1 cellular context compared by ENCODE assay signal in the genomic region with DNA sequence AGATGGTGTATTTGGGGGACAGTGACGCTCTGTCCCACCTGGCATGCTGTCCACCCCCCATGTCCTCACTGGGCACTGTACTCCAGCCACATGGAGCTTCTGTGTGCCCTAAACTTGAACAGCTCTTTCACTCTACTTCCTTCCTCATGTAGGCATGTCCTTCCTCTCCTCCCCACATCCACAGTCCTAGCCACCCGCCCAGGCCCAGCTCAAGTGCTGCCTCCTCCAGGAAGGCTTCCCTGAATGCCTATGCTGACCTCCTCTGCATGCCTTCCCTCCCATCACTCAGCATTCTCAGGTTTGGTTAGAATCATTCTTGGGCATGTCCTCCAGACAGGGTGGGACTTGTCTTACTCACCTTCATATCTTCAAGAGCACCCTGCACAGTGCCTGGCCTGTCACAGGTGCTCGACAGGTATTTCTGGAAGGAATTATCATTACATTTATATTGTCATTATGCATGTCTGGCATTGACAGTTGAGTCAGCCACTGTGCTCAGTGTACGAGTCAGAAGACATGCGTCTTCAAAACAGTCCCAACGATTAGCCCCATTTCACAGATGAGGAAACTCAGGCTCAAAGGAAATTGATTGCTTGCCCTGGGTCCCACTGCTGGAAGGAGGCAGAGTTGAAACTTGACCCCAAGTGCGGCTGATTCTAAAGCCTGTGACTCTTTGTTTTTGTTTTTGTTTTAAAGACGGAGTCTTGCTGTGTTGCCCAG.
TF ChIP-seq lines count a peak whose summit lies in the region.

No MANE protein-coding gene starts in this region.

TF ChIP-seq in K562, 482 proteins besides CTCF, POLR2A, EP300 and RAD21 (continued from another document and continues in another):
- TF ChIP-seq, protein P1, sequence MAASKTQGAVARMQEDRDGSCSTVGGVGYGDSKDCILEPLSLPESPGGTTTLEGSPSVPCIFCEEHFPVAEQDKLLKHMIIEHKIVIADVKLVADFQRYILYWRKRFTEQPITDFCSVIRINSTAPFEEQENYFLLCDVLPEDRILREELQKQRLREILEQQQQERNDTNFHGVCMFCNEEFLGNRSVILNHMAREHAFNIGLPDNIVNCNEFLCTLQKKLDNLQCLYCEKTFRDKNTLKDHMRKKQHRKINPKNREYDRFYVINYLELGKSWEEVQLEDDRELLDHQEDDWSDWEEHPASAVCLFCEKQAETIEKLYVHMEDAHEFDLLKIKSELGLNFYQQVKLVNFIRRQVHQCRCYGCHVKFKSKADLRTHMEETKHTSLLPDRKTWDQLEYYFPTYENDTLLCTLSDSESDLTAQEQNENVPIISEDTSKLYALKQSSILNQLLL (CRISPR knock-in tag; IDR thresholded peaks at IDR 0.05; ENCODE audit: borderline replicate concordance), result no peak
- TF ChIP-seq, protein P2, sequence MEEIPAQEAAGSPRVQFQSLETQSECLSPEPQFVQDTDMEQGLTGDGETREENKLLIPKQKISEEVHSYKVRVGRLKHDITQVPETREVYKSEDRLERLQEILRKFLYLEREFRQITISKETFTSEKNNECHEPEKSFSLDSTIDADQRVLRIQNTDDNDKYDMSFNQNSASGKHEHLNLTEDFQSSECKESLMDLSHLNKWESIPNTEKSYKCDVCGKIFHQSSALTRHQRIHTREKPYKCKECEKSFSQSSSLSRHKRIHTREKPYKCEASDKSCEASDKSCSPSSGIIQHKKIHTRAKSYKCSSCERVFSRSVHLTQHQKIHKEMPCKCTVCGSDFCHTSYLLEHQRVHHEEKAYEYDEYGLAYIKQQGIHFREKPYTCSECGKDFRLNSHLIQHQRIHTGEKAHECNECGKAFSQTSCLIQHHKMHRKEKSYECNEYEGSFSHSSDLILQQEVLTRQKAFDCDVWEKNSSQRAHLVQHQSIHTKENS (CRISPR knock-in tag; IDR thresholded peaks at IDR 0.05), result no peak
- TF ChIP-seq JUN (IDR thresholded peaks at IDR 0.05; ENCODE audit: borderline replicate concordance, low read depth, low read length), result no peak
- TF ChIP-seq JUN (CRISPR knock-in tag; IDR thresholded peaks at IDR 0.05; ENCODE audit: borderline replicate concordance), result no peak
- TF ChIP-seq, protein P3, sequence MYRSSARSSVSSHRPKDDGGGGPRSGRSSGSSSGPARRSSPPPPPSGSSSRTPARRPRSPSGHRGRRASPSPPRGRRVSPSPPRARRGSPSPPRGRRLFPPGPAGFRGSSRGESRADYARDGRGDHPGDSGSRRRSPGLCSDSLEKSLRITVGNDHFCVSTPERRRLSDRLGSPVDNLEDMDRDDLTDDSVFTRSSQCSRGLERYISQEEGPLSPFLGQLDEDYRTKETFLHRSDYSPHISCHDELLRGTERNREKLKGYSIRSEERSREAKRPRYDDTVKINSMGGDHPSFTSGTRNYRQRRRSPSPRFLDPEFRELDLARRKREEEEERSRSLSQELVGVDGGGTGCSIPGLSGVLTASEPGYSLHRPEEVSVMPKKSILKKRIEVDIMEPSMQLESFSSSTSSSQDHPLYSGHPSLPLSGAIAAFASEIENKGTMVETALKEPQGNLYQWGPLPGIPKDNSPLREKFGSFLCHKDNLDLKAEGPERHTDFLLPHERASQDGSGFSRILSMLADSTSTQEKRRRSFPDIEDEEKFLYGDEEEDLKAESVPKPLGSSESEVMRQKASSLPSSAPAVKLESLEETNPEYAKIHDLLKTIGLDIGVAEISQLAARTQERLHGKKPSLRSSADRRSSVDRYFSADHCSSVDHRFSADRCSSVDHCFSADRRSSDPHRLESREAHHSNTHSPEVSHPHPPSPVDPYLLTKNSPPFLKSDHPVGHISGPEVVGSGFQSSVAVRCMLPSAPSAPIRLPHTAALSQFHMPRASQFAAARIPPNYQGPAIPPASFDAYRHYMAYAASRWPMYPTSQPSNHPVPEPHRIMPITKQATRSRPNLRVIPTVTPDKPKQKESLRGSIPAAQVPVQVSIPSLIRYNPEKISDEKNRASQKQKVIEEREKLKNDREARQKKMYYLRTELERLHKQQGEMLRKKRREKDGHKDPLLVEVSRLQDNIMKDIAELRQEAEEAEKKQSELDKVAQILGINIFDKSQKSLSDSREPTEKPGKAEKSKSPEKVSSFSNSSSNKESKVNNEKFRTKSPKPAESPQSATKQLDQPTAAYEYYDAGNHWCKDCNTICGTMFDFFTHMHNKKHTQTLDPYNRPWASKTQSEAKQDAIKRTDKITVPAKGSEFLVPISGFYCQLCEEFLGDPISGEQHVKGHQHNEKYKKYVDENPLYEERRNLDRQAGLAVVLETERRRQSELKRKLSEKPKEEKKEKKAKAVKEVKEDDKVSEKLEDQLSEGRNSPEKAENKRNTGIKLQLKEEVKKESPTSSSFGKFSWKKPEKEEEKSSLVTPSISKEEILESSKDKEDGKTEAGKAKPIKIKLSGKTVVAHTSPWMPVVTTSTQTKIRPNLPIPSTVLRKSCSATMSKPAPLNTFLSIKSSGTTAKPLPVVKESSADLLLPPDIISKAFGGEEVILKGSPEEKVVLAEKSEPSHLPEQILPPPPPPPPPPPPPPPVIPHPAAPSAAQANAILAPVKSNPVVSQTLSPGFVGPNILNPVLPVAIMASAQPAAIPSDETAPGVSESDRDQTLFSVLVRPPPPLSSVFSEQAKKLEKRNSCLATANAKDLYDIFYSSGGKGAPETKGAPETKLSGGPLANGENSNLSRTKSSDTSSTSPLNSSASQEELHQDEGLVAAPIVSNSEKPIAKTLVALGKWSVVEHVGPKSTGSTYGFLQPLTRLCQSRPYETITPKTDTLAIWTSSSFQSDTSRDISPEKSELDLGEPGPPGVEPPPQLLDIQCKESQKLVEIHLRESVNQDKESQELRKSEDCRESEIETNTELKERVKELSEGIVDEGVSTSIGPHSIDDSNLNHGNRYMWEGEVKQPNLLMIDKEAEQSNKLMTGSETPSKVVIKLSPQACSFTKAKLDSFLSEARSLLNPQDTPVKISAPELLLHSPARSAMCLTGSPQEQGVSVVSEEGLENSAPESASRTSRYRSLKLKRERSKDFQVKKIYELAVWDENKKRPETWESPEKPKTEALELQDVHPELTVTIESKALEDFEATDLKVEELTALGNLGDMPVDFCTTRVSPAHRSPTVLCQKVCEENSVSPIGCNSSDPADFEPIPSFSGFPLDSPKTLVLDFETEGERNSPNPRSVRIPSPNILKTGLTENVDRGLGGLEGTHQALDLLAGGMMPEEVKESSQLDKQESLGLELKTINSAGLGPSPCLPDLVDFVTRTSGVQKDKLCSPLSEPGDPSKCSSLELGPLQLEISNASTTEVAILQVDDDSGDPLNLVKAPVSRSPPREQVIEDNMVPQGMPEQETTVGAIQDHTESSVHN (IDR thresholded peaks at IDR 0.05; ENCODE audit: borderline replicate concordance in 1 of 2, low read depth in 1 of 2), result no peak
- peak; percentile 26 for TF ChIP-seq CHD4 (IDR thresholded peaks at IDR 0.05; ENCODE audit: insufficient read depth, insufficient replicate concordance, low read depth, low read length, poor library complexity, severe bottlenecking)
- TF ChIP-seq SRSF1 (IDR thresholded peaks at IDR 0.05; ENCODE audit: low read depth, low read length), result no peak
- TF ChIP-seq, protein P4, sequence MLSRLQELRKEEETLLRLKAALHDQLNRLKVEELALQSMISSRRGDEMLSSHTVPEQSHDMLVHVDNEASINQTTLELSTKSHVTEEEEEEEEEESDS (CRISPR knock-in tag; IDR thresholded peaks at IDR 0.05), result no peak
- TF ChIP-seq, protein P5, sequence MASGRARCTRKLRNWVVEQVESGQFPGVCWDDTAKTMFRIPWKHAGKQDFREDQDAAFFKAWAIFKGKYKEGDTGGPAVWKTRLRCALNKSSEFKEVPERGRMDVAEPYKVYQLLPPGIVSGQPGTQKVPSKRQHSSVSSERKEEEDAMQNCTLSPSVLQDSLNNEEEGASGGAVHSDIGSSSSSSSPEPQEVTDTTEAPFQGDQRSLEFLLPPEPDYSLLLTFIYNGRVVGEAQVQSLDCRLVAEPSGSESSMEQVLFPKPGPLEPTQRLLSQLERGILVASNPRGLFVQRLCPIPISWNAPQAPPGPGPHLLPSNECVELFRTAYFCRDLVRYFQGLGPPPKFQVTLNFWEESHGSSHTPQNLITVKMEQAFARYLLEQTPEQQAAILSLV (tag; IDR thresholded peaks at IDR 0.05), result no peak
- TF ChIP-seq, protein P6, sequence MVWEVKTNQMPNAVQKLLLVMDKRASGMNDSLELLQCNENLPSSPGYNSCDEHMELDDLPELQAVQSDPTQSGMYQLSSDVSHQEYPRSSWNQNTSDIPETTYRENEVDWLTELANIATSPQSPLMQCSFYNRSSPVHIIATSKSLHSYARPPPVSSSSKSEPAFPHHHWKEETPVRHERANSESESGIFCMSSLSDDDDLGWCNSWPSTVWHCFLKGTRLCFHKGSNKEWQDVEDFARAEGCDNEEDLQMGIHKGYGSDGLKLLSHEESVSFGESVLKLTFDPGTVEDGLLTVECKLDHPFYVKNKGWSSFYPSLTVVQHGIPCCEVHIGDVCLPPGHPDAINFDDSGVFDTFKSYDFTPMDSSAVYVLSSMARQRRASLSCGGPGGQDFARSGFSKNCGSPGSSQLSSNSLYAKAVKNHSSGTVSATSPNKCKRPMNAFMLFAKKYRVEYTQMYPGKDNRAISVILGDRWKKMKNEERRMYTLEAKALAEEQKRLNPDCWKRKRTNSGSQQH (CRISPR knock-in tag; IDR thresholded peaks at IDR 0.05), result no peak
- no peak for TF ChIP-seq PPARD (CRISPR knock-in tag; IDR thresholded peaks at IDR 0.05)
- no peak for TF ChIP-seq CEBPB (tag; IDR thresholded peaks at IDR 0.05)
- no peak for TF ChIP-seq YBX1 (IDR thresholded peaks at IDR 0.05)
- TF ChIP-seq, protein P7, sequence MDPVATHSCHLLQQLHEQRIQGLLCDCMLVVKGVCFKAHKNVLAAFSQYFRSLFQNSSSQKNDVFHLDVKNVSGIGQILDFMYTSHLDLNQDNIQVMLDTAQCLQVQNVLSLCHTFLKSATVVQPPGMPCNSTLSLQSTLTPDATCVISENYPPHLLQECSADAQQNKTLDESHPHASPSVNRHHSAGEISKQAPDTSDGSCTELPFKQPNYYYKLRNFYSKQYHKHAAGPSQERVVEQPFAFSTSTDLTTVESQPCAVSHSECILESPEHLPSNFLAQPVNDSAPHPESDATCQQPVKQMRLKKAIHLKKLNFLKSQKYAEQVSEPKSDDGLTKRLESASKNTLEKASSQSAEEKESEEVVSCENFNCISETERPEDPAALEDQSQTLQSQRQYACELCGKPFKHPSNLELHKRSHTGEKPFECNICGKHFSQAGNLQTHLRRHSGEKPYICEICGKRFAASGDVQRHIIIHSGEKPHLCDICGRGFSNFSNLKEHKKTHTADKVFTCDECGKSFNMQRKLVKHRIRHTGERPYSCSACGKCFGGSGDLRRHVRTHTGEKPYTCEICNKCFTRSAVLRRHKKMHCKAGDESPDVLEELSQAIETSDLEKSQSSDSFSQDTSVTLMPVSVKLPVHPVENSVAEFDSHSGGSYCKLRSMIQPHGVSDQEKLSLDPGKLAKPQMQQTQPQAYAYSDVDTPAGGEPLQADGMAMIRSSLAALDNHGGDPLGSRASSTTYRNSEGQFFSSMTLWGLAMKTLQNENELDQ (CRISPR knock-in tag; IDR thresholded peaks at IDR 0.05; ENCODE audit: borderline replicate concordance), result no peak
- peak; percentile 28; the same call in 1 of the 2 replicates for TF ChIP-seq ADNP (tag; IDR thresholded peaks at IDR 0.05)
- TF ChIP-seq POLR3A (IDR thresholded peaks at IDR 0.05; ENCODE audit: borderline replicate concordance, extremely low read depth, insufficient read depth, insufficient read length), result no peak
- no peak for TF ChIP-seq MTA3 (IDR thresholded peaks at IDR 0.05; ENCODE audit: borderline replicate concordance)
- no peak for TF ChIP-seq HEY1 (CRISPR knock-in tag; IDR thresholded peaks at IDR 0.05; ENCODE audit: borderline replicate concordance)
- TF ChIP-seq HCFC1 (IDR thresholded peaks at IDR 0.05; ENCODE audit: low read depth, low read length), result no peak
- TF ChIP-seq, protein P8, sequence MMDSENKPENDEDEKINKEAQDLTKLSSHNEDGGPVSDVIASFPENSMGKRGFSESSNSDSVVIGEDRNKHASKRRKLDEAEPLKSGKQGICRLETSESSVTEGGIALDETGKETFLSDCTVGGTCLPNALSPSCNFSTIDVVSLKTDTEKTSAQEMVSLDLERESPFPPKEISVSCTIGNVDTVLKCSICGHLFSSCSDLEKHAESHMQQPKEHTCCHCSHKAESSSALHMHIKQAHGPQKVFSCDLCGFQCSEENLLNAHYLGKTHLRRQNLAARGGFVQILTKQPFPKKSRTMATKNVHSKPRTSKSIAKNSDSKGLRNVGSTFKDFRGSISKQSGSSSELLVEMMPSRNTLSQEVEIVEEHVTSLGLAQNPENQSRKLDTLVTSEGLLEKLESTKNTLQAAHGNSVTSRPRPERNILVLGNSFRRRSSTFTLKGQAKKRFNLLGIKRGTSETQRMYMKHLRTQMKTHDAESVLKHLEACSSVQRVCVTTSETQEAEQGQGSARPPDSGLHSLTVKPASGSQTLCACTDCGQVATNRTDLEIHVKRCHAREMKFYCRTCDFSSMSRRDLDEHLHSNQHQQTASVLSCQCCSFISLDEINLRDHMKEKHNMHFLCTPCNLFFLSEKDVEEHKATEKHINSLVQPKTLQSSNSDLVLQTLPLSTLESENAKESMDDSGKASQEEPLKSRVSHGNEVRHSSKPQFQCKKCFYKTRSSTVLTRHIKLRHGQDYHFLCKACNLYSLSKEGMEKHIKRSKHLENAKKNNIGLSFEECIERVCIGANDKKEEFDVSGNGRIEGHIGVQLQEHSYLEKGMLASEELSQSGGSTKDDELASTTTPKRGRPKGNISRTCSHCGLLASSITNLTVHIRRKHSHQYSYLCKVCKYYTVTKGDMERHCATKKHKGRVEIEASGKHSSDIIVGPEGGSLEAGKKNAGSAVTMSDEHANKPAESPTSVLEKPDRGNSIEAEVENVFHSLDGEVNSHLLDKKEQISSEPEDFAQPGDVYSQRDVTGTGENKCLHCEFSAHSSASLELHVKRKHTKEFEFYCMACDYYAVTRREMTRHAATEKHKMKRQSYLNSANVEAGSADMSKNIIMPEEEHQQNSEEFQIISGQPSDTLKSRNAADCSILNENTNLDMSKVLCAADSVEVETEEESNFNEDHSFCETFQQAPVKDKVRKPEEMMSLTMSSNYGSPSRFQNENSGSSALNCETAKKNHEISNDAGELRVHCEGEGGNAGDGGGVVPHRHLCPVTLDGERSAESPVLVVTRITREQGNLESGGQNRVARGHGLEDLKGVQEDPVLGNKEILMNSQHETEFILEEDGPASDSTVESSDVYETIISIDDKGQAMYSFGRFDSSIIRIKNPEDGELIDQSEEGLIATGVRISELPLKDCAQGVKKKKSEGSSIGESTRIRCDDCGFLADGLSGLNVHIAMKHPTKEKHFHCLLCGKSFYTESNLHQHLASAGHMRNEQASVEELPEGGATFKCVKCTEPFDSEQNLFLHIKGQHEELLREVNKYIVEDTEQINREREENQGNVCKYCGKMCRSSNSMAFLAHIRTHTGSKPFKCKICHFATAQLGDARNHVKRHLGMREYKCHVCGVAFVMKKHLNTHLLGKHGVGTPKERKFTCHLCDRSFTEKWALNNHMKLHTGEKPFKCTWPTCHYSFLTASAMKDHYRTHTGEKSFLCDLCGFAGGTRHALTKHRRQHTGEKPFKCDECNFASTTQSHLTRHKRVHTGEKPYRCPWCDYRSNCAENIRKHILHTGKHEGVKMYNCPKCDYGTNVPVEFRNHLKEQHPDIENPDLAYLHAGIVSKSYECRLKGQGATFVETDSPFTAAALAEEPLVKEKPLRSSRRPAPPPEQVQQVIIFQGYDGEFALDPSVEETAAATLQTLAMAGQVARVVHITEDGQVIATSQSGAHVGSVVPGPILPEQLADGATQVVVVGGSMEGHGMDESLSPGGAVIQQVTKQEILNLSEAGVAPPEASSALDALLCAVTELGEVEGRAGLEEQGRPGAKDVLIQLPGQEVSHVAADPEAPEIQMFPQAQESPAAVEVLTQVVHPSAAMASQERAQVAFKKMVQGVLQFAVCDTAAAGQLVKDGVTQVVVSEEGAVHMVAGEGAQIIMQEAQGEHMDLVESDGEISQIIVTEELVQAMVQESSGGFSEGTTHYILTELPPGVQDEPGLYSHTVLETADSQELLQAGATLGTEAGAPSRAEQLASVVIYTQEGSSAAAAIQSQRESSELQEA (IDR thresholded peaks at IDR 0.05; ENCODE audit: low read depth), result no peak
- no peak for TF ChIP-seq RBBP5 (IDR thresholded peaks at IDR 0.05; ENCODE audit: borderline replicate concordance, insufficient read depth, low read length, poor library complexity, severe bottlenecking)
- TF ChIP-seq STAT5A (IDR thresholded peaks at IDR 0.05; ENCODE audit: borderline replicate concordance, low read length), result no peak
- TF ChIP-seq ARID2 (IDR thresholded peaks at IDR 0.05), result no peak
- TF ChIP-seq HNRNPL (IDR thresholded peaks at IDR 0.05; ENCODE audit: low read depth, low read length), result no peak
- TF ChIP-seq ZFP36 (IDR thresholded peaks at IDR 0.05; ENCODE audit: low read depth, low read length, partially characterized antibody), result peak; percentile 99
